ENCODE assay signal across 1 cellular context in genomic region chr13:86870388-86870966, GRCh38.
TF ChIP-seq lines count a peak whose summit lies in the region.

No MANE protein-coding gene starts in this region.

TF ChIP-seq in K562, 482 proteins besides CTCF, POLR2A, EP300 and RAD21 (continued from another document):
- TF ChIP-seq ZMIZ1 (IDR thresholded peaks at IDR 0.05; ENCODE audit: low read depth in 2 of 2, low read length in 2 of 2) (no peak), TCF3 (CRISPR knock-in tag; IDR thresholded peaks at IDR 0.05) (no peak), SREBF1 (IDR thresholded peaks at IDR 0.05; ENCODE audit: borderline replicate concordance, low read depth, low read length) (no peak), GTF2A2 (tag; IDR thresholded peaks at IDR 0.05) (no peak)
